Comparison of ENCODE assay signal across 18 cellular contexts in genomic region chr2:100130595-100131391, GRCh38. TPM values are rescaled to one million over a fixed set of nuclear protein-coding genes. Genes with fewer than 3 reads are reported as not detected.
A peak's percentile ranks its signal among the peaks of the same experiment; 100 is the strongest.
DNase-seq lines count a peak whose midpoint lies in the region; ATAC-seq and TF ChIP-seq lines count a peak whose summit lies in the region.
"Had no signal": no experiment of that assay in that cellular context is flagged by ENCODE, and none has a peak within 500 bp of the region (broad histone marks: within the 10 kb centered on the region; RNA-seq: fewer than 3 reads in every experiment).

No MANE protein-coding gene starts in this region.

- intact Hi-C loops in esophagus muscularis mucosa (cut with DNase I), result no loop called here

- no peaks in the 10 kb centered on the region for H3K27me3 ChIP-seq in esophagus muscularis mucosa

- H3K4me1 Mint-ChIP-seq in activated naive CD4-positive, alpha-beta T cell treated with anti-CD3 and anti-CD28 coated beads, Interleukin-2, amount 10 ng/mL, durations not matched to agents 7 days and 5 days, result no peaks in the 10 kb centered on the region
- H3K4me1 Mint-ChIP-seq in IgD-negative memory B cell, result peaks cover 18 to 32% (median 23%) of the 10 kb centered on the region in 3 donors
- H3K4me1 Mint-ChIP-seq: CD8-positive, alpha-beta memory T cell had no signal

- no peak overlapping the region for H3K4me3 Mint-ChIP-seq in activated naive CD4-positive, alpha-beta T cell treated with anti-CD3 and anti-CD28 coated beads, Interleukin-2, amount 10 ng/mL, durations not matched to agents 7 days and 5 days
- H3K4me3 Mint-ChIP-seq in IgD-negative memory B cell, result peak overlapping the region in 2 of 4 donors; percentile 15 to 61
- H3K4me3 Mint-ChIP-seq: CD8-positive, alpha-beta memory T cell had no signal

- no peak for TF ChIP-seq EP300 in esophagus muscularis mucosa (IDR thresholded peaks at IDR 0.05)

- H3K36me3 Mint-ChIP-seq in activated naive CD4-positive, alpha-beta T cell treated with anti-CD3 and anti-CD28 coated beads, Interleukin-2, amount 50 U/mL, for 72 hours, result peaks cover 4 to 5% of the 10 kb centered on the region in 2 donors
- peaks cover under 1% of the 10 kb centered on the region for H3K36me3 Mint-ChIP-seq in activated naive CD4-positive, alpha-beta T cell treated with anti-CD3 and anti-CD28 coated beads, Interleukin-2, amount 10 ng/mL, durations not matched to agents 7 days and 5 days
- H3K36me3 Mint-ChIP-seq in IgD-negative memory B cell, result peaks cover 6% of the 10 kb centered on the region
- H3K36me3 Mint-ChIP-seq: CD8-positive, alpha-beta memory T cell had no signal

- H3K36me3 ChIP-seq in esophagus muscularis mucosa, result no peaks in the 10 kb centered on the region

- WGBS in esophagus muscularis mucosa, result 89% methylated on average over 5 of the region's 5 CpGs

- CTCF ChIA-PET in activated naive CD4-positive, alpha-beta T cell treated with anti-CD3 and anti-CD28 coated beads, Interleukin-2, amount 10 ng/mL, durations not matched to agents 7 days and 5 days (lab: Charles Lee), result no interaction called here

- H3K9me3 ChIP-seq in esophagus muscularis mucosa, result no peaks in the 10 kb centered on the region

- no peak for DNase-seq in activated naive CD4-positive, alpha-beta T cell treated with anti-CD3 and anti-CD28 coated beads, Interleukin-2, amount 50 U/mL, for 72 hours (ENCODE audit: low spot score in 2 of 2)
- DNase-seq in activated naive CD4-positive, alpha-beta T cell treated with anti-CD3 and anti-CD28 coated beads, Interleukin-2, amount 10 ng/mL, durations not matched to agents 7 days and 5 days, result no peak
- peak; percentile 60 for DNase-seq in esophagus muscularis mucosa (ENCODE audit: extremely low spot score)
- no peak for DNase-seq in DMS114 treated with DMSO at 0.1 percent for 48 hours (lab: John Stamatoyannopoulos, UW; ENCODE audit: unreplicated experiment)
- no peak for DNase-seq in C1 segment of cervical spinal cord (lab: John Stamatoyannopoulos, UW)
- DNase-seq: ACHN; CD8-positive, alpha-beta memory T cell; GF-D8; GOT3; MM.1S; NCI-H1105; NCI-H187; NCI-H2171 treated with DMSO at 0.1 percent for 48 hours; NCI-H510A; NCI-H82; RPMI8226 had no signal

- H3K27ac Mint-ChIP-seq in activated naive CD4-positive, alpha-beta T cell treated with anti-CD3 and anti-CD28 coated beads, Interleukin-2, amount 50 U/mL, for 72 hours, result peak overlapping the region in 1 of 2 donors; percentile 37
- H3K27ac Mint-ChIP-seq in activated naive CD4-positive, alpha-beta T cell treated with anti-CD3 and anti-CD28 coated beads, Interleukin-2, amount 10 ng/mL, durations not matched to agents 7 days and 5 days, result no peak overlapping the region
- H3K27ac Mint-ChIP-seq in IgD-negative memory B cell, result peak overlapping the region in 2 of 3 donors; percentile 60 to 63
- H3K27ac Mint-ChIP-seq: CD8-positive, alpha-beta memory T cell had no signal

- TF ChIP-seq POLR2A in esophagus muscularis mucosa (IDR thresholded peaks at IDR 0.05; ENCODE audit: low read depth), result no peak

- H3K27me3 Mint-ChIP-seq in activated naive CD4-positive, alpha-beta T cell treated with anti-CD3 and anti-CD28 coated beads, Interleukin-2, amount 10 ng/mL, durations not matched to agents 7 days and 5 days, result no peaks in the 10 kb centered on the region
- no peaks in the 10 kb centered on the region for H3K27me3 Mint-ChIP-seq in IgD-negative memory B cell

- H3K4me1 ChIP-seq in esophagus muscularis mucosa, result peaks cover 0 to 7% (median 2%) of the 10 kb centered on the region in 4 donors

- TF ChIP-seq CTCF in esophagus muscularis mucosa (IDR thresholded peaks at IDR 0.05), result no peak

- peaks cover 0 to under 1% of the 10 kb centered on the region in 2 donors for H3K9me3 Mint-ChIP-seq in activated naive CD4-positive, alpha-beta T cell treated with anti-CD3 and anti-CD28 coated beads, Interleukin-2, amount 50 U/mL, for 72 hours
- no peaks in the 10 kb centered on the region for H3K9me3 Mint-ChIP-seq in activated naive CD4-positive, alpha-beta T cell treated with anti-CD3 and anti-CD28 coated beads, Interleukin-2, amount 10 ng/mL, durations not matched to agents 7 days and 5 days
- no peaks in the 10 kb centered on the region for H3K9me3 Mint-ChIP-seq in IgD-negative memory B cell
- H3K9me3 Mint-ChIP-seq: CD8-positive, alpha-beta memory T cell had no signal

- no peak overlapping the region for H3K27ac ChIP-seq in esophagus muscularis mucosa (replicated peaks in 1 of 4)

- no peak overlapping the region for H3K4me3 ChIP-seq in esophagus muscularis mucosa

- peak; percentile 65 to 93 for ATAC-seq in activated naive CD4-positive, alpha-beta T cell treated with anti-CD3 and anti-CD28 coated beads, Interleukin-2, amount 50 U/mL, for 72 hours
- no peak for ATAC-seq in GM21423 (IDR thresholded peaks at IDR 0.05; ENCODE audit: unreplicated experiment)

RNA-seq across cellular contexts. Expression of gene AFF3, which starts 11.6 kb away (rescaled TPM):
- 1 to 10 TPM; 1.5 to 5.2 TPM for total RNA-seq in activated naive CD4-positive, alpha-beta T cell treated with anti-CD3 and anti-CD28 coated beads, Interleukin-2, amount 50 U/mL, for 72 hours
- polyA plus RNA-seq in IgD-negative memory B cell, result 85.9 TPM
- 10 to 100 TPM; 36.4 to 99.5 (median 56.9) TPM for total RNA-seq in esophagus muscularis mucosa

Comparison
In these comparisons a context has a peak if more than half of its experiments do, and no peak if none do; other contexts are left out.
1. RNA of gene AFF3, which starts 11.6 kb away (total RNA-seq): 36.4 to 99.5 TPM in esophagus muscularis mucosa; 1.5 to 5.2 TPM in activated naive CD4-positive, alpha-beta T cell treated with anti-CD3 and anti-CD28 coated beads, Interleukin-2, amount 50 U/mL, for 72 hours; every median in the first group is over 4 times any median in the second.